9 cellular contexts compared by ENCODE assay signal in genomic region chr19:54643562-54643961, GRCh38. TPM values are rescaled to one million over a fixed set of nuclear protein-coding genes. Genes with fewer than 3 reads are reported as not detected.
DNase-seq lines count a peak whose midpoint lies in the region; ATAC-seq, FAIRE-seq and TF ChIP-seq lines count a peak whose summit lies in the region.
"Not testable (repeated sequence)": the region's sequence is repeated elsewhere in the genome, so short reads cannot be mapped to it uniquely, and the experiment has no call there.
"Had no signal": no experiment of that assay in that cellular context is flagged by ENCODE, and none has a peak within 500 bp of the region (broad histone marks: within the 10 kb centered on the region; RNA-seq: fewer than 3 reads in every experiment).

No MANE protein-coding gene starts in this region.

- H2AK5ac ChIP-seq in H1 (ENCODE audit: low read depth, low read length) = not testable (repeated sequence)

- FAIRE-seq in H1 (lab: Jason Lieb, UNC) = peak; percentile 58

- H4K8ac ChIP-seq in H1 (ENCODE audit: extremely low read depth, insufficient read depth, low read length) = not testable (repeated sequence)

- not testable (repeated sequence) for H3K9ac ChIP-seq in OCI-LY3 (ENCODE audit: low read length); H1 (replicated peaks in 1 of 4; ENCODE audit: extremely low read depth in 1 of 4, low read depth in 3 of 4, low read length in 3 of 4)

- H2BK12ac ChIP-seq in H1 (ENCODE audit: low read depth, low read length) = not testable (repeated sequence)

- intact Hi-C loops in left cardiac atrium (cut with DNase I); left lung (cut with DNase I); upper lobe of right lung (cut with DNase I): not testable (repeated sequence)

- H3K79me2 ChIP-seq in OCI-LY3 (ENCODE audit: low read length); H1 (ENCODE audit: control insufficient read depth in 1 of 2, insufficient read depth in 2 of 2, low read length in 2 of 2): not testable (repeated sequence)

- not testable (repeated sequence) for H4K20me1 ChIP-seq in OCI-LY3 (ENCODE audit: insufficient read depth, low read length); H1 (replicated peaks in 1 of 2; ENCODE audit: control insufficient read depth in 1 of 2, insufficient read depth in 2 of 2, low read length in 2 of 2)

- H3K4ac ChIP-seq in H1 (replicated peaks; ENCODE audit: insufficient read length, low read depth, low read length) = not testable (repeated sequence)

- CTCF ChIA-PET in H1 (lab: Charles Lee; ENCODE audit: partially characterized antibody) = not testable (repeated sequence)

- not testable (repeated sequence) for TF ChIP-seq POLR2A in H1 (IDR thresholded peaks at IDR 0.05; ENCODE audit: control extremely low read depth in 1 of 2, low read depth in 2 of 2, low read length in 2 of 2)

- not testable (repeated sequence) for H3K14ac ChIP-seq in H1 (ENCODE audit: insufficient read length)

- POLR2A ChIA-PET in H1 (lab: Charles Lee; ENCODE audit: partially characterized antibody) = not testable (repeated sequence)

- H3K56ac ChIP-seq in H1 (replicated peaks; ENCODE audit: insufficient read length, low read depth, low read length) = not testable (repeated sequence)

- WGBS in H1 (ENCODE audit: extremely low coverage in 1 of 2, insufficient coverage in 1 of 2, insufficient read length in 1 of 2, insufficient replicate concordance in 2 of 2, low coverage in 1 of 2, low lambda C conversion rate in 2 of 2, missing lambda C conversion rate in 1 of 2), 2 experiments = 66% methylated on average over 4 of the region's 6 CpGs; no CpG with 5 or more reads in 1 of the 2 experiments

- not testable (repeated sequence) for H2BK5ac ChIP-seq in H1 (ENCODE audit: low read depth, low read length)

- not testable (repeated sequence) for H3K36me3 ChIP-seq in OCI-LY3 (replicated peaks; ENCODE audit: low read depth, low read length); H1 (ENCODE audit: control insufficient read depth in 2 of 4, insufficient read depth in 4 of 4, low read length in 3 of 4); left lung; upper lobe of right lung

- not testable (repeated sequence) for H2BK20ac ChIP-seq in H1 (ENCODE audit: low read length)

- H3K27me3 ChIP-seq in OCI-LY3 (ENCODE audit: low read depth, low read length) (peaks cover 45% of the 10 kb centered on the region), left lung (peaks cover 0 to 35% of the 10 kb centered on the region in 2 donors)
- not testable (repeated sequence) for H3K27me3 ChIP-seq in H1 (replicated peaks in 1 of 4; ENCODE audit: control insufficient read depth in 3 of 4, extremely low read depth in 1 of 4, insufficient read depth in 3 of 4, low read length in 3 of 4); upper lobe of right lung

- H3K4me2 ChIP-seq in OCI-LY3 (ENCODE audit: low read length) = peak overlapping the region; percentile 24; the same call in 1 of the 2 replicates
- not testable (repeated sequence) for H3K4me2 ChIP-seq in H1 (ENCODE audit: insufficient read depth in 1 of 2, low read depth in 2 of 2, low read length in 2 of 2)

- not testable (repeated sequence) for H3K27ac ChIP-seq in OCI-LY3 (ENCODE audit: low read length); H1 (ENCODE audit: low read depth, low read length); upper lobe of right lung
- H3K27ac ChIP-seq in left lung = peak overlapping the region in 1 of 2 donors; percentile 76

- H3K23me2 ChIP-seq in H1 (ENCODE audit: low read depth, low read length) = not testable (repeated sequence)

- not testable (repeated sequence) for H2BK120ac ChIP-seq in H1 (replicated peaks; ENCODE audit: low read depth, low read length)

- peak; percentile 38 to 80 for ATAC-seq in left cardiac atrium
- ATAC-seq in left lung = peak; percentile 77
- ATAC-seq in upper lobe of right lung = peak; percentile 66

- H4K91ac ChIP-seq in H1 (replicated peaks; ENCODE audit: insufficient read length, low read length) = not testable (repeated sequence)

- H2AFZ ChIP-seq in OCI-LY3 (ENCODE audit: low read depth, low read length); H1 (ENCODE audit: low read length): not testable (repeated sequence)

- H3K79me1 ChIP-seq in H1 (ENCODE audit: low read depth, low read length) = not testable (repeated sequence)

- not testable (repeated sequence) for H3K9me3 ChIP-seq in OCI-LY3 (ENCODE audit: insufficient read depth, low read length); left lung; upper lobe of right lung
- peaks cover 47 to 65% of the 10 kb centered on the region in 2 experiments for H3K9me3 ChIP-seq in H1 (ENCODE audit: insufficient read depth in 2 of 2, low read depth in 1 of 2, low read length in 1 of 2)

- DNase-seq in CD1c-positive myeloid dendritic cell (ENCODE audit: extremely low spot score) (peak; percentile 88), left lung (peak in 1 of 2 donors; percentile 53), pons (ENCODE audit: low spot score) (peak; percentile 24), upper lobe of right lung (peak; percentile 52)
- not testable (repeated sequence) for DNase-seq in H1 (ENCODE audit: low read depth in 1 of 2, low spot score in 2 of 2); left cardiac atrium

- not testable (repeated sequence) for H3K23ac ChIP-seq in H1 (ENCODE audit: insufficient read length)

- TF ChIP-seq RAD21 in H1 (IDR thresholded peaks at IDR 0.05 in 1 of 2, conservative IDR thresholded peaks at IDR 0.05 in 1 of 2; ENCODE audit: low read depth in 2 of 2, low read length in 2 of 2) = not testable (repeated sequence)

- H3K4me1 ChIP-seq in OCI-LY3 (ENCODE audit: low read length) = peaks cover 17% of the 10 kb centered on the region
- not testable (repeated sequence) for H3K4me1 ChIP-seq in H1 (replicated peaks in 1 of 4; ENCODE audit: control insufficient read depth in 3 of 4, insufficient read depth in 4 of 4, low read length in 3 of 4); left lung; upper lobe of right lung

- H3K18ac ChIP-seq in H1 (ENCODE audit: extremely low read depth, low read length) = not testable (repeated sequence)

- not testable (repeated sequence) for H3K4me3 ChIP-seq in OCI-LY3 (ENCODE audit: low read length); H1 (ENCODE audit: extremely low read depth in 1 of 4, insufficient read depth in 2 of 4, low read depth in 3 of 4, low read length in 4 of 4); left lung; upper lobe of right lung

- TF ChIP-seq EP300 in H1 (IDR thresholded peaks at IDR 0.05; ENCODE audit: borderline replicate concordance in 1 of 2, low read depth in 2 of 2, low read length in 2 of 2) = not testable (repeated sequence)

- not testable (repeated sequence) for TF ChIP-seq CTCF in OCI-LY3 (IDR thresholded peaks at IDR 0.05; ENCODE audit: low read depth, low read length); H1 (IDR thresholded peaks at IDR 0.05; ENCODE audit: control extremely low read depth in 1 of 3, insufficient read depth in 1 of 3, low read depth in 1 of 3, low read length in 3 of 3); left lung (IDR thresholded peaks at IDR 0.05); upper lobe of right lung (IDR thresholded peaks at IDR 0.05)

- not testable (repeated sequence) for H4K5ac ChIP-seq in H1 (ENCODE audit: insufficient read length, low read depth, low read length)

- H2BK15ac ChIP-seq in H1 (ENCODE audit: low read length) = not testable (repeated sequence)

RNA-seq across cellular contexts. Expression of gene LILRB1, which starts 13.3 kb away (rescaled TPM):
- not detected in 2 replicates for total RNA-seq in H1 (2021; fragmentation: NEBNext Ultra II Directional; extraction: Animal tissue kit (Norgen Biotek cat#: 25700))
- polyA plus RNA-seq in H1 (2011; rRNA removed) = not detected in 2 replicates
- not detected for polyA plus RNA-seq in H1 (2011; cell fraction: cytosol; rRNA removed)
- not detected for polyA plus RNA-seq in H1 (2011; cell fraction: nucleus; rRNA removed)
- not detected in 4 replicates for polyA plus RNA-seq in H1 (2012, experiment 1 of 2)
- not detected for polyA plus RNA-seq in H1 (2012, experiment 2 of 2)
- not detected for polyA plus RNA-seq in H1 (2013, experiment 1 of 2)
- polyA plus RNA-seq in H1 (2013, experiment 2 of 2) = not detected
- polyA minus RNA-seq in H1 (2011; rRNA and poly(A)+ RNA removed) = not detected in 2 replicates
- not detected for polyA minus RNA-seq in H1 (2011; cell fraction: cytosol; rRNA and poly(A)+ RNA removed)
- polyA minus RNA-seq in H1 (2011; cell fraction: nucleus; rRNA and poly(A)+ RNA removed) = not detected
- 1 to 10 TPM; 3.1 to 4.2 TPM for total RNA-seq in left cardiac atrium
- total RNA-seq in left lung = 10 to 100 TPM; 10.9 to 47.3 TPM
- total RNA-seq in upper lobe of right lung = 23.6 TPM
- total RNA-seq: CD4-positive, CD25-positive, alpha-beta regulatory T cell had no signal
- polyA plus RNA-seq: AG04450 had no signal

RNA-seq across cellular contexts. Expression of gene LILRB4, which starts 19.2 kb away (rescaled TPM):
- not detected in 2 replicates for total RNA-seq in H1 (2021; fragmentation: NEBNext Ultra II Directional; extraction: Animal tissue kit (Norgen Biotek cat#: 25700))
- not detected in 2 replicates for polyA plus RNA-seq in H1 (2011; rRNA removed)
- not detected for polyA plus RNA-seq in H1 (2011; cell fraction: cytosol; rRNA removed)
- polyA plus RNA-seq in H1 (2011; cell fraction: nucleus; rRNA removed) = not detected
- polyA plus RNA-seq in H1 (2012, experiment 1 of 2) = not detected in 4 replicates
- not detected for polyA plus RNA-seq in H1 (2012, experiment 2 of 2)
- polyA plus RNA-seq in H1 (2013, experiment 1 of 2) = not detected
- not detected for polyA plus RNA-seq in H1 (2013, experiment 2 of 2)
- not detected in 2 replicates for polyA minus RNA-seq in H1 (2011; rRNA and poly(A)+ RNA removed)
- not detected for polyA minus RNA-seq in H1 (2011; cell fraction: cytosol; rRNA and poly(A)+ RNA removed)
- polyA minus RNA-seq in H1 (2011; cell fraction: nucleus; rRNA and poly(A)+ RNA removed) = not detected
- 10 to 100 TPM in 1 of 2 donors, 1 to 10 TPM in 1; 5.7 to 11.8 TPM for total RNA-seq in left cardiac atrium
- 10 to 100 TPM; 16.5 to 44.4 TPM for total RNA-seq in left lung
- total RNA-seq in upper lobe of right lung = 29.8 TPM
- total RNA-seq: CD4-positive, CD25-positive, alpha-beta regulatory T cell had no signal
- polyA plus RNA-seq: CD4-positive, CD25-positive, alpha-beta regulatory T cell had no signal

RNA-seq across cellular contexts. Expression of gene LILRA1, which starts 50.1 kb away (rescaled TPM):
- not detected in 2 replicates for total RNA-seq in H1 (2021; fragmentation: NEBNext Ultra II Directional; extraction: Animal tissue kit (Norgen Biotek cat#: 25700))
- polyA plus RNA-seq in H1 (2011; rRNA removed) = not detected in 2 replicates
- polyA plus RNA-seq in H1 (2011; cell fraction: cytosol; rRNA removed) = not detected
- not detected for polyA plus RNA-seq in H1 (2011; cell fraction: nucleus; rRNA removed)
- polyA plus RNA-seq in H1 (2012, experiment 1 of 2) = not detected in 4 replicates
- not detected for polyA plus RNA-seq in H1 (2012, experiment 2 of 2)
- polyA plus RNA-seq in H1 (2013, experiment 1 of 2) = not detected
- polyA plus RNA-seq in H1 (2013, experiment 2 of 2) = not detected
- polyA minus RNA-seq in H1 (2011; rRNA and poly(A)+ RNA removed) = not detected in 2 replicates
- polyA minus RNA-seq in H1 (2011; cell fraction: cytosol; rRNA and poly(A)+ RNA removed) = not detected
- polyA minus RNA-seq in H1 (2011; cell fraction: nucleus; rRNA and poly(A)+ RNA removed) = not detected
- total RNA-seq in left cardiac atrium (under 1 TPM; 0.86 to 0.97 TPM), left lung (10 to 100 TPM in 1 of 2 donors, 1 to 10 TPM in 1; 1.8 to 13.5 TPM), upper lobe of right lung (4.7 TPM)
- total RNA-seq: CD4-positive, CD25-positive, alpha-beta regulatory T cell had no signal
- polyA plus RNA-seq: AG04450 had no signal
